22 cellular contexts compared by ENCODE assay signal in the genomic region with DNA sequence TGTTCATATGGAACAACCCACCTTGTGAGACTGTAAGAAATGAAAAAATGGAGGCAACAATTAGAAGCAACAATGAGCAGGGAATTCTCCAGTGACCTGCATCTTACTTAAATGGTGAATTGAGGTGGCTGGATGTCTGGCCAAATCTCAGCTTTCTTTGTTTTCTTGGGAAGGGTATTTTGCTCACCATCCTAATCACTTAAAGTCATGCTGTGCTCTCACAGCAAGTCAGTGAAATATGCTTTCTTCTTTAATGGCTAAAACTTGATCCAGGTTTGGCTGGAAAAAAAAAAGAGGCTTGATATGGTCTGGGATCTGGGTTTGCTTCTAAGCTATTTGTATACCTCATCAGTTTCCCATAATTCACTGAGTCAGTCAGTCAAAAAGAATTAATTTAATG.
"Had no signal": no experiment of that assay in that cellular context is flagged by ENCODE, and none has a peak within 500 bp of the region (broad histone marks: within the 10 kb centered on the region; RNA-seq: fewer than 3 reads in every experiment).

No MANE protein-coding gene starts in this region.

- H3K4me1 ChIP-seq: right lobe of liver, tibial artery, upper lobe of left lung, uterus had no signal

- H3K4me3 Mint-ChIP-seq: naive B cell; stimulated activated effector memory CD8-positive, alpha-beta T cell treated with anti-CD3 and anti-CD28 coated beads, Interleukin-12 subunit alpha, Interleukin-12 subunit beta, amount 100 ng/mL, for 72 hours had no signal

- H3K4me3 ChIP-seq: esophagus muscularis mucosa, gastrocnemius medialis, lung, psoas muscle, right lobe of liver, tibial artery, upper lobe of left lung, uterus had no signal

- H3K27ac ChIP-seq: epithelial cell of prostate, esophagus muscularis mucosa, gastrocnemius medialis, neutrophil, psoas muscle, right lobe of liver, tibial artery, upper lobe of left lung, uterus had no signal

- H3K27me3 ChIP-seq: esophagus muscularis mucosa, gastrocnemius medialis, right lobe of liver, tibial artery, upper lobe of left lung, uterus had no signal

- H3K9me3 ChIP-seq: esophagus muscularis mucosa, gastrocnemius medialis, neutrophil, psoas muscle, right lobe of liver, tibial artery, upper lobe of left lung, uterus had no signal

- H3K36me3 ChIP-seq: esophagus muscularis mucosa, gastrocnemius medialis, neutrophil, right lobe of liver, tibial artery, upper lobe of left lung, uterus had no signal

- H3K9me3 Mint-ChIP-seq: naive B cell, nephron had no signal

- H3K4me1 Mint-ChIP-seq: stimulated activated effector memory CD8-positive, alpha-beta T cell treated with anti-CD3 and anti-CD28 coated beads, Interleukin-12 subunit alpha, Interleukin-12 subunit beta, amount 100 ng/mL, for 72 hours had no signal

- H3K36me3 Mint-ChIP-seq: naive B cell; stimulated activated effector memory CD8-positive, alpha-beta T cell treated with anti-CD3 and anti-CD28 coated beads, Interleukin-12 subunit alpha, Interleukin-12 subunit beta, amount 100 ng/mL, for 72 hours had no signal

- H3K27ac Mint-ChIP-seq: naive B cell; nephron; stimulated activated effector memory CD8-positive, alpha-beta T cell treated with anti-CD3 and anti-CD28 coated beads, Interleukin-12 subunit alpha, Interleukin-12 subunit beta, amount 100 ng/mL, for 72 hours had no signal

- ATAC-seq: gastrocnemius medialis; left colon; left ventricle myocardium superior; psoas muscle; right lobe of liver; stimulated activated effector memory CD8-positive, alpha-beta T cell treated with anti-CD3 and anti-CD28 coated beads, Interleukin-12 subunit alpha, Interleukin-12 subunit beta, amount 100 ng/mL, for 72 hours; stimulated activated naive CD8-positive, alpha-beta T cell treated with anti-CD3 and anti-CD28 coated beads, Interleukin-15, Interleukin-2, amounts not matched to agents 100 U/mL and 50 U/mL, for 24 hours had no signal

- DNase-seq: effector memory CD4-positive, alpha-beta T cell; gastrocnemius medialis; glutamatergic neuron; left colon; left ventricle myocardium superior; mesenchymal stem cell; naive B cell; psoas muscle; retina; right lobe of liver; stimulated activated CD4-positive, alpha-beta T cell treated with anti-CD3 and anti-CD28 coated beads, Interleukin-4, amount 100 ng/mL, for 1 hour; stimulated activated CD8-positive, alpha-beta memory T cell treated with anti-CD3 and anti-CD28 coated beads, Interleukin-4, amount 100 ng/mL, for 48 hours; stimulated activated naive CD8-positive, alpha-beta T cell treated with anti-CD3 and anti-CD28 coated beads, Interleukin-15, Interleukin-2, amounts not matched to agents 100 U/mL and 50 U/mL, for 24 hours; tibial artery; upper lobe of left lung; uterus had no signal
